In genomic region chr14:55233591-55233990, GRCh38 we compare ENCODE assay signal across 6 cellular contexts. TPM values are rescaled to one million over a fixed set of nuclear protein-coding genes. Genes with fewer than 3 reads are reported as not detected.
"Had no signal": no experiment of that assay in that cellular context is flagged by ENCODE, and none has a peak within 500 bp of the region (broad histone marks: within the 10 kb centered on the region; RNA-seq: fewer than 3 reads in every experiment).

No MANE protein-coding gene starts in this region.

- FAIRE-seq: HepG2, K562 had no signal

- H3K4me3 ChIP-seq: K562 had no signal

- ATAC-seq: HepG2, K562 had no signal

- DNase-seq: IMR-90, KBM-7 had no signal

- H3K27ac ChIP-seq: HL-60 had no signal

RNA-seq across cellular contexts. Expression of gene DLGAP5, which starts 42.2 kb away (rescaled TPM):
- polyA plus RNA-seq: IgD-negative memory B cell had no signal
